13 cellular contexts compared by ENCODE assay signal in the genomic region with DNA sequence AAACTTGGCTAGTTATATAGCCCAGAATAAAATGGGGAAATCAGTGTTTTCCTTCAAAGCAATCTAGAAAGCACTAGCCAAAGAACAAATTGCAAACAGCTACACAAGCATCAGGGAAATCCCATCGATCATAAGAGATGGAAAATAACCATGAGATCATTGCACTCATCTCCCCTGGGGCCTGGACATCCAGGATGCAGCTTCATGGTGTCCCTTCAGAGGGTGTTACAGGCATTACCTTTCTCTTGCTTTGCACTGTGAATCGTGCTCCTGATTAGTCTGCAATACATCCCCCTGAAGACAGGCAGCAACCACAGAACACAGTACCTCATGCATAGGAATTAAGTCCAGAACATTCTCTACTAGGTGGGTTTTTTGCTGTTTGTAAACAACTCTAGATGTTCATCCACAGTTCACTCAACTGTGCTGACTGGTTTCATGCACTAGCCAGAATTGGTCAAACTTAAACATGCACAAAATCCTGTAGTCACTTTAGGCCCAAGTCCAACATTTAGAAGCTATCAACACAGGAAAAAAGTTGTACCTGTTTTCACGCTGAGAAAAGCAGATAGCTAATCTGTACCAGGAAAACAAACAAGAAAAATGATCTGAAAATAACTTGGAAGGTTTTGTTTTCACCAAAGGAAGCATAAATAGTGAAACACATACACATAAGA.
A peak's percentile ranks its signal among the peaks of the same experiment; 100 is the strongest.
DNase-seq lines count a peak whose midpoint lies in the region; ATAC-seq and TF ChIP-seq lines count a peak whose summit lies in the region.
"Had no signal": no experiment of that assay in that cellular context is flagged by ENCODE, and none has a peak within 500 bp of the region (broad histone marks: within the 10 kb centered on the region; RNA-seq: fewer than 3 reads in every experiment).

No MANE protein-coding gene starts in this region.

- H3K79me2 ChIP-seq in ACC112 (ENCODE audit: control insufficient read depth, insufficient read depth, low read length, unreplicated experiment), result no peaks in the 10 kb centered on the region

- ATAC-seq in activated T-cell treated with anti-CD3 and anti-CD28 coated beads, Interleukin-2, amount 50 U/mL, for 72 hours (replicated peaks in 1 of 2), result no peak
- ATAC-seq: naive thymus-derived CD8-positive, alpha-beta T cell had no signal

- H3K4me1 Mint-ChIP-seq in progenitor cell of endocrine pancreas (ENCODE audit: low read depth), result peaks cover 4% of the 10 kb centered on the region
- no peaks in the 10 kb centered on the region for H3K4me1 Mint-ChIP-seq in activated T-cell treated with anti-CD3 and anti-CD28 coated beads, Interleukin-2, amount 50 U/mL, for 72 hours (ENCODE audit: low read depth)

- peak; percentile 52 for DNase-seq in glomerular visceral epithelial cell (ENCODE audit: extremely low spot score)
- no peak for DNase-seq in progenitor cell of endocrine pancreas (ENCODE audit: low spot score, unreplicated experiment)
- DNase-seq in HCEC 1CT, result no peak
- no peak for DNase-seq in NCI-H2107 (lab: John Stamatoyannopoulos, UW)
- DNase-seq in activated T-cell treated with anti-CD3 and anti-CD28 coated beads, Interleukin-2, amount 50 U/mL, for 72 hours, result no peak
- DNase-seq in H4 (ENCODE audit: low spot score), result no peak
- DNase-seq: activated CD4-positive, CD25-positive, alpha-beta regulatory T cell treated with anti-CD3 and anti-CD28 coated beads, Interleukin-2, amount 50 U/mL, for 72 hours; aorta; naive thymus-derived CD8-positive, alpha-beta T cell; NCI-H1105; NCI-H2227 treated with DMSO at 0.1 percent for 48 hours had no signal

- H3K9me3 Mint-ChIP-seq in progenitor cell of endocrine pancreas (ENCODE audit: low read depth), result no peaks in the 10 kb centered on the region
- no peaks in the 10 kb centered on the region for H3K9me3 Mint-ChIP-seq in activated T-cell treated with anti-CD3 and anti-CD28 coated beads, Interleukin-2, amount 50 U/mL, for 72 hours
- H3K9me3 Mint-ChIP-seq: naive thymus-derived CD8-positive, alpha-beta T cell had no signal

- no peaks in the 10 kb centered on the region for H3K36me3 Mint-ChIP-seq in progenitor cell of endocrine pancreas (ENCODE audit: insufficient read depth)
- H3K36me3 Mint-ChIP-seq in activated T-cell treated with anti-CD3 and anti-CD28 coated beads, Interleukin-2, amount 50 U/mL, for 72 hours (ENCODE audit: insufficient read depth in 2 of 2), result no peaks in the 10 kb centered on the region
- H3K36me3 Mint-ChIP-seq: naive thymus-derived CD8-positive, alpha-beta T cell had no signal

- TF ChIP-seq CTCF in VCaP (conservative IDR thresholded peaks at IDR 0.05) (no peak), progenitor cell of endocrine pancreas (IDR thresholded peaks at IDR 0.05; ENCODE audit: unreplicated experiment) (no peak)

- H3K4me3 Mint-ChIP-seq in progenitor cell of endocrine pancreas (ENCODE audit: low read depth), result no peak overlapping the region
- no peak overlapping the region for H3K4me3 Mint-ChIP-seq in activated T-cell treated with anti-CD3 and anti-CD28 coated beads, Interleukin-2, amount 50 U/mL, for 72 hours
- H3K4me3 Mint-ChIP-seq: naive thymus-derived CD8-positive, alpha-beta T cell had no signal

- H3K4me3 ChIP-seq in ACC112 (ENCODE audit: low read depth, low read length), result no peak overlapping the region

- H3K27ac ChIP-seq in ACC112 (ENCODE audit: low read depth, low read length) (peak overlapping the region; percentile 59; the same call in 1 of the 2 replicates), VCaP (peak overlapping the region; percentile 76)

- no peaks in the 10 kb centered on the region for H3K27me3 ChIP-seq in ACC112 (ENCODE audit: insufficient read depth, low read length)

- H3K27me3 Mint-ChIP-seq in progenitor cell of endocrine pancreas, result no peaks in the 10 kb centered on the region
- no peaks in the 10 kb centered on the region for H3K27me3 Mint-ChIP-seq in activated T-cell treated with anti-CD3 and anti-CD28 coated beads, Interleukin-2, amount 50 U/mL, for 72 hours (ENCODE audit: low read depth)
- H3K27me3 Mint-ChIP-seq: naive thymus-derived CD8-positive, alpha-beta T cell had no signal

- H3K27ac Mint-ChIP-seq in progenitor cell of endocrine pancreas, result peak overlapping the region; percentile 8
- no peak overlapping the region for H3K27ac Mint-ChIP-seq in activated T-cell treated with anti-CD3 and anti-CD28 coated beads, Interleukin-2, amount 50 U/mL, for 72 hours

- no peaks in the 10 kb centered on the region for H3K36me3 ChIP-seq in ACC112 (ENCODE audit: insufficient read depth, low read length)

- peaks cover 26% of the 10 kb centered on the region for H3K4me1 ChIP-seq in ACC112 (ENCODE audit: control insufficient read depth, insufficient read depth, low read length, unreplicated experiment)

- peak overlapping the region; percentile 6 for H2AFZ ChIP-seq in ACC112 (ENCODE audit: low read length, unreplicated experiment)
